In the genomic region with DNA sequence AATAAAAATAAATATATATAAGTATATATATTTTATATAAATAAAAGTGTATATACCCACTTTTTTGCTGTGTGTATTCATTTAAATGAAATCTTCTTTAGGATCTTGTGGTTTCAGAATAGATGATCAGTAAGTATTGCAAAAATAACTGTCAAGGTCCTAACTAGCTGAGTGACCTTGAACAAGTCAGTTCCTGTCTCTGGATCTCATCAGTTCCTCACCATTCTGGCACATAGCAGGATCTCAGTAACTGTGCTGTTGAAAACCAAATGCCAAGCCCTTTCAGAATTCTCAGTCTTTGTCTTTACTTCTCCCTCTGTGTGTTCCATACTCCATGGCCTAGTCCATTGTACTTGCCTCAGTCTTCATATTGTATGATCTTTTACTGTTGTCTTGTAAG, we compare ENCODE assay signal across 17 cellular contexts.
DNase-seq lines count a peak whose midpoint lies in the region; ATAC-seq lines count a peak whose summit lies in the region.
"Had no signal": no experiment of that assay in that cellular context is flagged by ENCODE, and none has a peak within 500 bp of the region (broad histone marks: within the 10 kb centered on the region; RNA-seq: fewer than 3 reads in every experiment).

No MANE protein-coding gene starts in this region.

- DNase-seq in SIG-M5 treated with dmso at 0.1 percent for 504 hours (lab: John Stamatoyannopoulos, UW; ENCODE audit: unreplicated experiment): peak; percentile 73
- no peak for DNase-seq in SIG-M5 (lab: John Stamatoyannopoulos, UW)
- DNase-seq in OCI-M1 (lab: John Stamatoyannopoulos, UW): peak; percentile 24
- no peak for DNase-seq in memory B cell (ENCODE audit: low spot score in 2 of 2)
- DNase-seq in NCI-H526 (lab: John Stamatoyannopoulos, UW): no peak
- DNase-seq in NCI-H128 (lab: John Stamatoyannopoulos, UW; ENCODE audit: unreplicated experiment): no peak
- DNase-seq: 8988T; Calu3; CD4-positive, CD25-positive, alpha-beta regulatory T cell; HCEC 1CT; NCI-H1092; NCI-H187 treated with DMSO at 0.1 percent for 48 hours; NCI-H2171 treated with DMSO at 0.1 percent for 48 hours; NCI-H82; RPMI8226 had no signal

- ATAC-seq in memory B cell (ENCODE audit: low read depth) (no peak), HG02798 (IDR thresholded peaks at IDR 0.05; ENCODE audit: poor library complexity, unreplicated experiment) (no peak), GM21786 (IDR thresholded peaks at IDR 0.05; ENCODE audit: unreplicated experiment) (no peak)

- peaks cover 3% of the 10 kb centered on the region for H3K9me3 Mint-ChIP-seq in memory B cell

- H3K4me3 Mint-ChIP-seq in memory B cell: no peak overlapping the region
- H3K4me3 Mint-ChIP-seq: CD4-positive, CD25-positive, alpha-beta regulatory T cell had no signal

- H3K36me3 Mint-ChIP-seq in memory B cell: no peaks in the 10 kb centered on the region
- H3K36me3 Mint-ChIP-seq: CD4-positive, CD25-positive, alpha-beta regulatory T cell had no signal

- peak overlapping the region; percentile 89 for H3K27ac Mint-ChIP-seq in memory B cell

- H3K27me3 Mint-ChIP-seq in memory B cell: no peaks in the 10 kb centered on the region

- H3K4me1 Mint-ChIP-seq in memory B cell: peaks cover 46% of the 10 kb centered on the region

Comparison
In these comparisons a context has a peak if more than half of its experiments do, and no peak if none do; other contexts are left out.
1. DNase-seq: peak in SIG-M5 treated with dmso at 0.1 percent for 504 hours (single experiment) and OCI-M1 (single experiment); none in SIG-M5 (single experiment), memory B cell (0 of 2), NCI-H526 (0 of 2) and NCI-H128 (single experiment).